Comparison of ENCODE assay signal across 1 cellular context in genomic region chr11:68488623-68489022, GRCh38.
TF ChIP-seq lines count a peak whose summit lies in the region.

No MANE protein-coding gene starts in this region.

TF ChIP-seq in H1, 55 proteins besides CTCF, POLR2A, EP300 and RAD21:
- TF ChIP-seq TCF12 (IDR thresholded peaks at IDR 0.05; ENCODE audit: low read depth, low read length) (no peak), EZH2 (IDR thresholded peaks at IDR 0.05; ENCODE audit: low read depth, low read length, severe bottlenecking) (no peak), TBP (IDR thresholded peaks at IDR 0.05; ENCODE audit: low read depth, low read length) (no peak), JUND (IDR thresholded peaks at IDR 0.05; ENCODE audit: low read length) (no peak), RFX5 (IDR thresholded peaks at IDR 0.05; ENCODE audit: borderline replicate concordance, low read depth, low read length) (no peak), TAF7 (optimal IDR thresholded peaks at IDR 0.05; ENCODE audit: borderline replicate concordance, low read depth, low read length) (no peak), SIRT6 (IDR thresholded peaks at IDR 0.05; ENCODE audit: low read length) (no peak), HDAC6 (IDR thresholded peaks at IDR 0.05; ENCODE audit: low read depth, low read length) (no peak), CEBPB (IDR thresholded peaks at IDR 0.05; ENCODE audit: low read depth, low read length) (no peak), SRF (IDR thresholded peaks at IDR 0.05; ENCODE audit: low read depth, low read length) (no peak), ATF3 (IDR thresholded peaks at IDR 0.05; ENCODE audit: insufficient read depth, low read depth, low read length) (no peak), KDM5A (IDR thresholded peaks at IDR 0.05; ENCODE audit: low read length) (no peak), CHD2 (IDR thresholded peaks at IDR 0.05; ENCODE audit: low read length) (no peak)
